1 cellular context compared by ENCODE assay signal in genomic region chr3:150114273-150114672, GRCh38.
TF ChIP-seq lines count a peak whose summit lies in the region.

No MANE protein-coding gene starts in this region.

TF ChIP-seq in SK-N-SH, 30 proteins besides CTCF, POLR2A, EP300 and RAD21 (continued from another document):
- TF ChIP-seq SMC3 (IDR thresholded peaks at IDR 0.05; ENCODE audit: low read depth, low read length): no peak
